Comparison of ENCODE assay signal across 13 cellular contexts in the genomic region with DNA sequence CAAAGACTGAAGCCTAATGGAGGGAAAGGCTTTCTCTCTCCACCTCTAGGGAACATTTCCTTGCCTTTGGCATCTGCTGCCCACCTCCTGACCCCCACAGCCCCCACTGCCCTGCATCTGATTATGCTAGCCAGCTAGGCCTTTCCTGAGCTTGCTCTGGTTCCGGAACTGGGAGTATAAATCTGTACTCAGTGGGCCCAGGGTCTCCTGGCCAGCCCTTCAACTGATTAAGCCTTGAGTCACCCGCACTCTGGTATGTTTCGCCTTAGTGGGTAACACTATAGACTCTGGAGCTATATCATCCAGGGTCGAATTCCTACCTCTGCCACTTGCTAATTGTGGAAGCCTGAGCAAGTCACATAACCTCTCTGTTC. TPM values are rescaled to one million over a fixed set of nuclear protein-coding genes. Genes with fewer than 3 reads are reported as not detected.
DNase-seq lines count a peak whose midpoint lies in the region; ATAC-seq and TF ChIP-seq lines count a peak whose summit lies in the region.
"Had no signal": no experiment of that assay in that cellular context is flagged by ENCODE, and none has a peak within 500 bp of the region (broad histone marks: within the 10 kb centered on the region; RNA-seq: fewer than 3 reads in every experiment).

No MANE protein-coding gene starts in this region.

- TF ChIP-seq CTCF in choroid plexus epithelial cell (conservative IDR thresholded peaks at IDR 0.05; ENCODE audit: low read depth, low read length), result no peak

- no peaks in the 10 kb centered on the region for H3K27me3 Mint-ChIP-seq in CD4-positive, alpha-beta memory T cell
- no peaks in the 10 kb centered on the region for H3K27me3 Mint-ChIP-seq in naive thymus-derived CD4-positive, alpha-beta T cell
- H3K27me3 Mint-ChIP-seq: activated CD8-positive, alpha-beta T cell treated with anti-CD3 and anti-CD28 coated beads for 36 hours; activated naive CD4-positive, alpha-beta T cell treated with anti-CD3 and anti-CD28 coated beads, Interleukin-2, amount 10 ng/mL, durations not matched to agents 7 days and 5 days had no signal

- POLR2A ChIA-PET in CD4-positive, alpha-beta memory T cell (lab: Charles Lee; ENCODE audit: partially characterized antibody), result interaction anchor here (6.8 to 19.9 kb wide), 3 partner anchors 9 to 48 kb away, joined by 53 to 486 read pairs (median 393); partner anchors contain the start of gene RIPOR2
- POLR2A ChIA-PET in naive thymus-derived CD4-positive, alpha-beta T cell (lab: Charles Lee), result interaction anchor here (0.7 to 55.8 kb wide), 6 partner anchors 10 to 124 kb away, joined by 3 to 1138 read pairs (median 24); partner anchors contain the start of gene RIPOR2

- H3K9me3 Mint-ChIP-seq in CD4-positive, alpha-beta memory T cell, result peaks cover 0 to 6% (median under 1%) of the 10 kb centered on the region in 8 donors
- peaks cover 0 to 6% (median 0%) of the 10 kb centered on the region in 11 donors for H3K9me3 Mint-ChIP-seq in naive thymus-derived CD4-positive, alpha-beta T cell
- H3K9me3 Mint-ChIP-seq: activated naive CD4-positive, alpha-beta T cell treated with anti-CD3 and anti-CD28 coated beads, Interleukin-2, amount 10 ng/mL, durations not matched to agents 7 days and 5 days had no signal

- DNase-seq in CD4-positive, alpha-beta memory T cell, result no peak
- DNase-seq in LoVo (ENCODE audit: low spot score), result peak; percentile 63
- DNase-seq in choroid plexus epithelial cell (ENCODE audit: low read depth), result peak; percentile 50
- DNase-seq in naive thymus-derived CD4-positive, alpha-beta T cell, result no peak
- DNase-seq in NCI-H2196 (lab: John Stamatoyannopoulos, UW; ENCODE audit: unreplicated experiment), result no peak
- no peak for DNase-seq in NCI-H187 treated with DMSO at 0.1 percent for 48 hours (lab: John Stamatoyannopoulos, UW)
- DNase-seq in NCI-H1436 treated with DMSO at 0.1 percent for 48 hours (lab: John Stamatoyannopoulos, UW), result no peak
- no peak for DNase-seq in HuH-7 (ENCODE audit: low spot score)
- DNase-seq: activated CD8-positive, alpha-beta T cell treated with anti-CD3 and anti-CD28 coated beads for 36 hours; activated naive CD4-positive, alpha-beta T cell treated with anti-CD3 and anti-CD28 coated beads, Interleukin-2, amount 10 ng/mL, durations not matched to agents 7 days and 5 days; NCI-H2029 treated with DMSO at 0.1 percent for 48 hours; T-helper 9 cell had no signal

- peak overlapping the region; percentile 22 to 72 (median 64) for H3K27ac Mint-ChIP-seq in CD4-positive, alpha-beta memory T cell
- H3K27ac Mint-ChIP-seq in naive thymus-derived CD4-positive, alpha-beta T cell, result peak overlapping the region in 6 of 9 donors; percentile 13 to 80 (median 28)
- H3K27ac Mint-ChIP-seq: activated CD8-positive, alpha-beta T cell treated with anti-CD3 and anti-CD28 coated beads for 36 hours; activated naive CD4-positive, alpha-beta T cell treated with anti-CD3 and anti-CD28 coated beads, Interleukin-2, amount 10 ng/mL, durations not matched to agents 7 days and 5 days had no signal

- no peak for ATAC-seq in naive thymus-derived CD4-positive, alpha-beta T cell
- ATAC-seq: activated CD8-positive, alpha-beta T cell treated with anti-CD3 and anti-CD28 coated beads for 36 hours had no signal

- no peak overlapping the region for H3K27ac ChIP-seq in CD4-positive, alpha-beta memory T cell (ENCODE audit: low read depth, low read length)
- no peak overlapping the region for H3K27ac ChIP-seq in naive thymus-derived CD4-positive, alpha-beta T cell (ENCODE audit: low read depth, low read length)

- CTCF ChIA-PET in CD4-positive, alpha-beta memory T cell (lab: Charles Lee; ENCODE audit: partially characterized antibody), result interaction anchor here (1.3 to 11.9 kb wide), 3 partner anchors 10 to 124 kb away, joined by 3 to 153 read pairs (median 100); partner anchors contain the start of gene RIPOR2
- CTCF ChIA-PET in naive thymus-derived CD4-positive, alpha-beta T cell (lab: Charles Lee), result interaction anchor here (1.5 to 2.8 kb wide), 3 partner anchors 10 to 125 kb away, joined by 4 to 15 read pairs (median 4); no protein-coding TSS in a partner anchor

- H3K4me1 ChIP-seq in CD4-positive, alpha-beta memory T cell (ENCODE audit: insufficient read depth, low read length), result peaks cover 66% of the 10 kb centered on the region
- H3K4me1 ChIP-seq in naive thymus-derived CD4-positive, alpha-beta T cell (ENCODE audit: control insufficient read depth in 2 of 2, insufficient read depth in 2 of 2, low read length in 2 of 2), result peaks cover 27 to 28% of the 10 kb centered on the region in 2 donors

- H3K27me3 ChIP-seq in CD4-positive, alpha-beta memory T cell (ENCODE audit: insufficient read depth, low read length), result no peaks in the 10 kb centered on the region
- no peaks in the 10 kb centered on the region for H3K27me3 ChIP-seq in naive thymus-derived CD4-positive, alpha-beta T cell (ENCODE audit: control insufficient read depth in 2 of 2, insufficient read depth in 2 of 2, low read length in 2 of 2)

- intact Hi-C loops in CD4-positive, alpha-beta memory T cell (cut with micrococcal nuclease), result no loop called here
- intact Hi-C loops in naive thymus-derived CD4-positive, alpha-beta T cell (cut with micrococcal nuclease), result no loop called here

- no peaks in the 10 kb centered on the region for H3K9me3 ChIP-seq in CD4-positive, alpha-beta memory T cell (ENCODE audit: control insufficient read depth in 1 of 2, low read length in 2 of 2)
- H3K9me3 ChIP-seq in naive thymus-derived CD4-positive, alpha-beta T cell (ENCODE audit: control insufficient read depth in 2 of 3, low read length in 3 of 3), result no peaks in the 10 kb centered on the region

- H3K36me3 Mint-ChIP-seq in CD4-positive, alpha-beta memory T cell, result peaks cover 31 to 33% of the 10 kb centered on the region in 2 donors
- H3K36me3 Mint-ChIP-seq in naive thymus-derived CD4-positive, alpha-beta T cell, result peaks cover 0 to 19% (median 0%) of the 10 kb centered on the region in 5 donors

- no peaks in the 10 kb centered on the region for H3K36me3 ChIP-seq in CD4-positive, alpha-beta memory T cell (ENCODE audit: insufficient read depth, low read length)
- H3K36me3 ChIP-seq in naive thymus-derived CD4-positive, alpha-beta T cell (ENCODE audit: control insufficient read depth in 2 of 3, insufficient read depth in 3 of 3, low read length in 3 of 3), result no peaks in the 10 kb centered on the region

- peaks cover 55 to 90% (median 72%) of the 10 kb centered on the region in 4 donors for H3K4me1 Mint-ChIP-seq in CD4-positive, alpha-beta memory T cell
- peaks cover 37 to 89% (median 73%) of the 10 kb centered on the region in 7 donors for H3K4me1 Mint-ChIP-seq in naive thymus-derived CD4-positive, alpha-beta T cell

- peak overlapping the region in 3 of 8 donors; percentile 10 to 58 (median 11) for H3K4me3 Mint-ChIP-seq in CD4-positive, alpha-beta memory T cell
- peak overlapping the region in 3 of 10 donors; percentile 21 to 35 (median 23) for H3K4me3 Mint-ChIP-seq in naive thymus-derived CD4-positive, alpha-beta T cell
- H3K4me3 Mint-ChIP-seq: activated CD8-positive, alpha-beta T cell treated with anti-CD3 and anti-CD28 coated beads for 36 hours; activated naive CD4-positive, alpha-beta T cell treated with anti-CD3 and anti-CD28 coated beads, Interleukin-2, amount 10 ng/mL, durations not matched to agents 7 days and 5 days had no signal

- H3K4me3 ChIP-seq in CD4-positive, alpha-beta memory T cell (ENCODE audit: low read length in 2 of 2), result no peak overlapping the region
- no peak overlapping the region for H3K4me3 ChIP-seq in choroid plexus epithelial cell (ENCODE audit: low read depth, low read length)
- no peak overlapping the region for H3K4me3 ChIP-seq in naive thymus-derived CD4-positive, alpha-beta T cell (ENCODE audit: low read length)

RNA-seq across cellular contexts. Expression of gene RIPOR2, which starts 45.6 kb away (rescaled TPM):
- 100 to 1,000 TPM; 420 to 432 TPM for total RNA-seq in CD4-positive, alpha-beta memory T cell
- polyA plus RNA-seq in CD4-positive, alpha-beta memory T cell, result 100 to 1,000 TPM; 431 to 458 TPM
- total RNA-seq in naive thymus-derived CD4-positive, alpha-beta T cell, result 100 to 1,000 TPM; 246 to 576 (median 431) TPM
- 100 to 1,000 TPM; 532 to 813 TPM for polyA plus RNA-seq in naive thymus-derived CD4-positive, alpha-beta T cell
- total RNA-seq: glomerular endothelial cell had no signal

Comparison
In these comparisons a context has a peak if more than half of its experiments do, and no peak if none do; other contexts are left out.
1. DNase-seq: peak in LoVo (single experiment) and choroid plexus epithelial cell (single experiment); none in CD4-positive, alpha-beta memory T cell (0 of 5), naive thymus-derived CD4-positive, alpha-beta T cell (0 of 9), NCI-H2196 (single experiment), NCI-H187 treated with DMSO at 0.1 percent for 48 hours (single experiment), NCI-H1436 treated with DMSO at 0.1 percent for 48 hours (single experiment) and HuH-7 (single experiment).